16 cellular contexts compared by ENCODE assay signal in the genomic region with DNA sequence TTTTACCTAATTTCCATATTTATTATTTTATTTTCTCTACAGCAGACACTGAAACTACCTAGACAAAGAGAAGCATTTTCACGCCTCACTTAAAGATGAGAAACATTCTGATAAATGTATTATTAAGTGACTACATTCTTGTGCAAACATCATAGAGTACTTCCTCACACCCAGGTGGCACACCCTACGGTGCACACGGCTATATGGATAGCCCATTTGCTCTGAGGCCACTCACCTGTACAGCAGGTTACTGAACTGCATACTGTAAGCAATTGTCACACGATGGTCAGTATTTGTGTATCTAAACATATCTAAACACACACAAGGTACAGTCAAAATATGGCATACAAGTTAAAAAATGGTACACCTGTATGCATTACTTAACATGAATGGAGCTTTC.
DNase-seq lines count a peak whose midpoint lies in the region; ATAC-seq and TF ChIP-seq lines count a peak whose summit lies in the region.
"Had no signal": no experiment of that assay in that cellular context is flagged by ENCODE, and none has a peak within 500 bp of the region (broad histone marks: within the 10 kb centered on the region; RNA-seq: fewer than 3 reads in every experiment).

No MANE protein-coding gene starts in this region.

- no peak for TF ChIP-seq POLR2A in transverse colon (IDR thresholded peaks at IDR 0.05)

- no peaks in the 10 kb centered on the region for H4K20me1 ChIP-seq in OCI-LY7 (ENCODE audit: insufficient read depth, low read length)
- H4K20me1 ChIP-seq: BLaER1 treated with 17β-estradiol and CSF1 and Interleukin-3, amounts not matched to agents 10 nM and 100 nM had no signal

- 0 out of 2 replicates have a peak overlapping the region, but pooled peaks have one; percentile 15 for H2AFZ ChIP-seq in OCI-LY7 (ENCODE audit: low read length)
- H2AFZ ChIP-seq: GM23338 had no signal

- H3K4me3 ChIP-seq in OCI-LY7 (ENCODE audit: low read depth, low read length, poor library complexity, severe bottlenecking) (no peak overlapping the region), transverse colon (no peak overlapping the region)
- H3K4me3 ChIP-seq: BLaER1 treated with 17β-estradiol and CSF1 and Interleukin-3, amounts not matched to agents 10 nM and 100 nM; GM23338 had no signal

- 59 to 68% methylated on average over 2 to 4 of the region's 4 CpGs for WGBS in transverse colon (ENCODE audit: low coverage in 1 of 2), 2 donors

- peak in 2 of 3 experiments; percentile 40 to 66 for DNase-seq in NCI-H1417 (lab: John Stamatoyannopoulos, UW)
- DNase-seq in NCI-H1417 treated with DMSO at 0.1 percent for 48 hours (lab: John Stamatoyannopoulos, UW): no peak
- peak; percentile 32 for DNase-seq in NCI-H146 treated with DMSO at 0.1 percent for 48 hours (lab: John Stamatoyannopoulos, UW; ENCODE audit: unreplicated experiment)
- DNase-seq in OCI-LY7 (ENCODE audit: low spot score): no peak
- DNase-seq in transverse colon: peak; percentile 14
- DNase-seq in RWPE1 (ENCODE audit: low spot score): no peak
- DNase-seq: 8988T; Calu3; CD4-positive, CD25-positive, alpha-beta regulatory T cell; DMS 273 treated with DMSO at 0.1 percent for 48 hours; DMS79 treated with DMSO at 0.1 percent for 48 hours; EL; H7 had no signal

- H3K9me2 ChIP-seq in OCI-LY7 (ENCODE audit: insufficient read depth, low read length): no peaks in the 10 kb centered on the region

- H3K36me3 ChIP-seq in OCI-LY7 (ENCODE audit: insufficient read depth, low read length): no peaks in the 10 kb centered on the region
- H3K36me3 ChIP-seq in transverse colon: no peaks in the 10 kb centered on the region
- H3K36me3 ChIP-seq: BLaER1 treated with 17β-estradiol and CSF1 and Interleukin-3, amounts not matched to agents 10 nM and 100 nM had no signal

- BruUV-seq in OCI-LY7 (replicated peaks; lab: Mats Ljungman, UMichigan): no TSS peak

- H3K9me3 ChIP-seq in OCI-LY7 (ENCODE audit: low read length) (0 out of 2 replicates have a peak, but pooled peaks cover 2% of the 10 kb centered on the region), transverse colon (no peaks in the 10 kb centered on the region)

- no peak for TF ChIP-seq EP300 in transverse colon (IDR thresholded peaks at IDR 0.05; ENCODE audit: low read depth)

- no peak for TF ChIP-seq CTCF in OCI-LY7 (conservative IDR thresholded peaks at IDR 0.05; ENCODE audit: low read length)
- no peak for TF ChIP-seq CTCF in transverse colon (IDR thresholded peaks at IDR 0.05)
- TF ChIP-seq CTCF in RWPE1 (conservative IDR thresholded peaks at IDR 0.05; ENCODE audit: low read depth): no peak

- no peak overlapping the region for H3K27ac ChIP-seq in OCI-LY7 (ENCODE audit: low read depth, low read length, poor library complexity, severe bottlenecking)
- H3K27ac ChIP-seq in transverse colon: no peak overlapping the region
- H3K27ac ChIP-seq in RWPE1: no peak overlapping the region
- H3K27ac ChIP-seq: BLaER1 treated with 17β-estradiol and CSF1 and Interleukin-3, amounts not matched to agents 10 nM and 100 nM had no signal

- no peak overlapping the region for H3K4me2 ChIP-seq in OCI-LY7 (ENCODE audit: low read length)
- H3K4me2 ChIP-seq: BLaER1 treated with 17β-estradiol and CSF1 and Interleukin-3, amounts not matched to agents 10 nM and 100 nM; GM23338 had no signal

- CTCF ChIA-PET in OCI-LY7 (lab: Charles Lee; ENCODE audit: unreplicated experiment) (no interaction called here), RWPE1 (lab: Yijun Ruan, JAX) (no interaction called here)

- no peak for ATAC-seq in SK-N-SH treated with all-trans-retinoic acid at 6 μM for 48 hours
- ATAC-seq: GM23338 had no signal

- H3K27me3 ChIP-seq in transverse colon: no peaks in the 10 kb centered on the region
- H3K27me3 ChIP-seq: BLaER1 treated with 17β-estradiol and CSF1 and Interleukin-3, amounts not matched to agents 10 nM and 100 nM had no signal

- in situ Hi-C loops in transverse colon (cut with MboI; ENCODE audit: low pct_ligation_motif_present in 1 of 4, low pct_unique_long_range_greater_than_20kb in 1 of 4, low sequenced_read_pairs in 3 of 4): no loop called here

- H3K79me2 ChIP-seq in OCI-LY7 (ENCODE audit: insufficient read depth, low read depth, low read length): no peaks in the 10 kb centered on the region

- POLR2A ChIA-PET in OCI-LY7 (lab: Charles Lee): interaction anchor here (1.4 kb wide), 1 partner anchor 8 kb away, joined by 9 read pairs; no protein-coding TSS in a partner anchor
- POLR2A ChIA-PET in RWPE1 (lab: Yijun Ruan, JAX; ENCODE audit: low non-redundant PET): no interaction called here

- peaks cover 5% of the 10 kb centered on the region for H3K4me1 ChIP-seq in OCI-LY7 (ENCODE audit: insufficient read depth, low read length, poor library complexity, severe bottlenecking)
- no peaks in the 10 kb centered on the region for H3K4me1 ChIP-seq in transverse colon
- H3K4me1 ChIP-seq: BLaER1 treated with 17β-estradiol and CSF1 and Interleukin-3, amounts not matched to agents 10 nM and 100 nM had no signal

- intact Hi-C loops in OCI-LY7 (cut with micrococcal nuclease; ENCODE audit: unreplicated experiment): no loop called here
- intact Hi-C loops in transverse colon (cut with DNase I; ENCODE audit: low total_unique reads): no loop called here

TF ChIP-seq in SK-N-SH treated with all-trans-retinoic acid at 6 μM for 48 hours, 23 proteins besides CTCF, POLR2A, EP300 and RAD21 (continues in another document):
- TF ChIP-seq BACH2 (CRISPR knock-in tag; IDR thresholded peaks at IDR 0.05; ENCODE audit: borderline replicate concordance) (no peak), TCF4 (CRISPR knock-in tag; IDR thresholded peaks at IDR 0.05; ENCODE audit: borderline replicate concordance) (no peak), SNAI2 (CRISPR knock-in tag; IDR thresholded peaks at IDR 0.05) (no peak), PPARA (CRISPR knock-in tag; IDR thresholded peaks at IDR 0.05; ENCODE audit: borderline replicate concordance) (no peak), ZFP30 (CRISPR knock-in tag; IDR thresholded peaks at IDR 0.05) (no peak), ZC3H10 (CRISPR knock-in tag; IDR thresholded peaks at IDR 0.05) (no peak), ARNTL (CRISPR knock-in tag; IDR thresholded peaks at IDR 0.05; ENCODE audit: borderline replicate concordance, low read depth) (no peak), CSDC2 (CRISPR knock-in tag; IDR thresholded peaks at IDR 0.05) (no peak), RARB (CRISPR knock-in tag; IDR thresholded peaks at IDR 0.05) (no peak)
- TF ChIP-seq, protein P1, sequence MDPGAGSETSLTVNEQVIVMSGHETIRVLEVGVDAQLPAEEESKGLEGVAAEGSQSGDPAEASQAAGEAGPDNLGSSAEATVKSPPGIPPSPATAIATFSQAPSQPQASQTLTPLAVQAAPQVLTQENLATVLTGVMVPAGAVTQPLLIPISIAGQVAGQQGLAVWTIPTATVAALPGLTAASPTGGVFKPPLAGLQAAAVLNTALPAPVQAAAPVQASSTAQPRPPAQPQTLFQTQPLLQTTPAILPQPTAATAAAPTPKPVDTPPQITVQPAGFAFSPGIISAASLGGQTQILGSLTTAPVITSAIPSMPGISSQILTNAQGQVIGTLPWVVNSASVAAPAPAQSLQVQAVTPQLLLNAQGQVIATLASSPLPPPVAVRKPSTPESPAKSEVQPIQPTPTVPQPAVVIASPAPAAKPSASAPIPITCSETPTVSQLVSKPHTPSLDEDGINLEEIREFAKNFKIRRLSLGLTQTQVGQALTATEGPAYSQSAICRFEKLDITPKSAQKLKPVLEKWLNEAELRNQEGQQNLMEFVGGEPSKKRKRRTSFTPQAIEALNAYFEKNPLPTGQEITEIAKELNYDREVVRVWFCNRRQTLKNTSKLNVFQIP (CRISPR knock-in tag; IDR thresholded peaks at IDR 0.05; ENCODE audit: borderline replicate concordance, low read depth): no peak
- TF ChIP-seq, protein P2, sequence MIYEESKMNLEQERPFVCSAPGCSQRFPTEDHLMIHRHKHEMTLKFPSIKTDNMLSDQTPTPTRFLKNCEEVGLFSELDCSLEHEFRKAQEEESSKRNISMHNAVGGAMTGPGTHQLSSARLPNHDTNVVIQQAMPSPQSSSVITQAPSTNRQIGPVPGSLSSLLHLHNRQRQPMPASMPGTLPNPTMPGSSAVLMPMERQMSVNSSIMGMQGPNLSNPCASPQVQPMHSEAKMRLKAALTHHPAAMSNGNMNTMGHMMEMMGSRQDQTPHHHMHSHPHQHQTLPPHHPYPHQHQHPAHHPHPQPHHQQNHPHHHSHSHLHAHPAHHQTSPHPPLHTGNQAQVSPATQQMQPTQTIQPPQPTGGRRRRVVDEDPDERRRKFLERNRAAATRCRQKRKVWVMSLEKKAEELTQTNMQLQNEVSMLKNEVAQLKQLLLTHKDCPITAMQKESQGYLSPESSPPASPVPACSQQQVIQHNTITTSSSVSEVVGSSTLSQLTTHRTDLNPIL (CRISPR knock-in tag; IDR thresholded peaks at IDR 0.05; ENCODE audit: low read depth): no peak
- TF ChIP-seq, protein P3, sequence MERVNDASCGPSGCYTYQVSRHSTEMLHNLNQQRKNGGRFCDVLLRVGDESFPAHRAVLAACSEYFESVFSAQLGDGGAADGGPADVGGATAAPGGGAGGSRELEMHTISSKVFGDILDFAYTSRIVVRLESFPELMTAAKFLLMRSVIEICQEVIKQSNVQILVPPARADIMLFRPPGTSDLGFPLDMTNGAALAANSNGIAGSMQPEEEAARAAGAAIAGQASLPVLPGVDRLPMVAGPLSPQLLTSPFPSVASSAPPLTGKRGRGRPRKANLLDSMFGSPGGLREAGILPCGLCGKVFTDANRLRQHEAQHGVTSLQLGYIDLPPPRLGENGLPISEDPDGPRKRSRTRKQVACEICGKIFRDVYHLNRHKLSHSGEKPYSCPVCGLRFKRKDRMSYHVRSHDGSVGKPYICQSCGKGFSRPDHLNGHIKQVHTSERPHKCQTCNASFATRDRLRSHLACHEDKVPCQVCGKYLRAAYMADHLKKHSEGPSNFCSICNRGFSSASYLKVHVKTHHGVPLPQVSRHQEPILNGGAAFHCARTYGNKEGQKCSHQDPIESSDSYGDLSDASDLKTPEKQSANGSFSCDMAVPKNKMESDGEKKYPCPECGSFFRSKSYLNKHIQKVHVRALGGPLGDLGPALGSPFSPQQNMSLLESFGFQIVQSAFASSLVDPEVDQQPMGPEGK (CRISPR knock-in tag; IDR thresholded peaks at IDR 0.05; ENCODE audit: borderline replicate concordance): no peak
- TF ChIP-seq, protein P4, sequence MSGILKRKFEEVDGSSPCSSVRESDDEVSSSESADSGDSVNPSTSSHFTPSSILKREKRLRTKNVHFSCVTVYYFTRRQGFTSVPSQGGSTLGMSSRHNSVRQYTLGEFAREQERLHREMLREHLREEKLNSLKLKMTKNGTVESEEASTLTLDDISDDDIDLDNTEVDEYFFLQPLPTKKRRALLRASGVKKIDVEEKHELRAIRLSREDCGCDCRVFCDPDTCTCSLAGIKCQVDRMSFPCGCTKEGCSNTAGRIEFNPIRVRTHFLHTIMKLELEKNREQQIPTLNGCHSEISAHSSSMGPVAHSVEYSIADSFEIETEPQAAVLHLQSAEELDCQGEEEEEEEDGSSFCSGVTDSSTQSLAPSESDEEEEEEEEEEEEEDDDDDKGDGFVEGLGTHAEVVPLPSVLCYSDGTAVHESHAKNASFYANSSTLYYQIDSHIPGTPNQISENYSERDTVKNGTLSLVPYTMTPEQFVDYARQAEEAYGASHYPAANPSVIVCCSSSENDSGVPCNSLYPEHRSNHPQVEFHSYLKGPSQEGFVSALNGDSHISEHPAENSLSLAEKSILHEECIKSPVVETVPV (CRISPR knock-in tag; IDR thresholded peaks at IDR 0.05): no peak

Comparison
In these comparisons a context has a peak if more than half of its experiments do, and no peak if none do; other contexts are left out.
1. DNase-seq: peak in NCI-H1417 (2 of 3), NCI-H146 treated with DMSO at 0.1 percent for 48 hours (single experiment) and transverse colon (single experiment); none in NCI-H1417 treated with DMSO at 0.1 percent for 48 hours (single experiment), OCI-LY7 (single experiment) and RWPE1 (single experiment).